ENCODE assay signal across 8 cellular contexts in the genomic region with DNA sequence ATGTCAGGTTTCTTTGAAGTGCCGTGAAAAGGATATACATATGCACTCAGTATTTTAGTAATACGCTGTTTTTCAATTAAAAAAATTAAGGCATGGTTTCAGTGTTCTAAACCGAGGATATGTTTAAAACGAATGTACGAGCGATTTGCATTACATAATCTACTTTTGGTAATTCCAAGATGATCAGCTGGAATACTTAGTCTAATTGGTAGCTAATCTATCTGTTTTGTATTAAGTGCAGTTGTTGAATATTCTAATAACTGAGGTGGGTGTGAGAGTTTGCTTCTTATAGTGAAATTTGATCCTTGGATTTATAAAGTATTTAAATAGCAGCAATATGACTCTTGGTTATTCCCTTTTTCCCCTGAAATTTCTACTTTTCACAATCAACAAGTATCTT. TPM values are rescaled to one million over a fixed set of nuclear protein-coding genes. Genes with fewer than 3 reads are reported as not detected.
A peak's percentile ranks its signal among the peaks of the same experiment; 100 is the strongest.
DNase-seq lines count a peak whose midpoint lies in the region; ATAC-seq and TF ChIP-seq lines count a peak whose summit lies in the region.

No MANE protein-coding gene starts in this region.

- H3K4me2 ChIP-seq in BLaER1 = peak overlapping the region; percentile 70
- H3K4me2 ChIP-seq in Loucy (ENCODE audit: low read depth, low read length, poor library complexity, severe bottlenecking) = peak overlapping the region; percentile 94

- H3K27me3 ChIP-seq in BLaER1 (no peaks in the 10 kb centered on the region), Loucy (ENCODE audit: insufficient read depth, low read length, poor library complexity, severe bottlenecking) (no peaks in the 10 kb centered on the region), dorsolateral prefrontal cortex (no peaks in the 10 kb centered on the region)

- peak overlapping the region; percentile 87; the same call in 1 of the 2 replicates for H3K27ac ChIP-seq in BLaER1
- H3K27ac ChIP-seq in dorsolateral prefrontal cortex = peak overlapping the region in 1 of 59 donors; percentile 91

- H3K4me3 ChIP-seq in BLaER1 (peak overlapping the region; percentile 86), Loucy (ENCODE audit: low read length, poor library complexity, severe bottlenecking) (peak overlapping the region; percentile 96), dorsolateral prefrontal cortex (peak overlapping the region; percentile 47 to 94 (median 80))

- peaks cover 16% of the 10 kb centered on the region for H3F3A ChIP-seq in Loucy (ENCODE audit: low read depth)

- TF ChIP-seq CTCF in Loucy (conservative IDR thresholded peaks at IDR 0.05; ENCODE audit: low read length) (no peak), dorsolateral prefrontal cortex (IDR thresholded peaks at IDR 0.05 in 54 of 56, conservative IDR thresholded peaks at IDR 0.05 in 2 of 56; ENCODE audit: low read depth in 1 of 56, partially characterized antibody in 56 of 56) (no peak), natural killer cell (IDR thresholded peaks at IDR 0.05) (no peak)

- ATAC-seq in natural killer cell = no peak
- ATAC-seq in HG03139 (IDR thresholded peaks at IDR 0.05; ENCODE audit: unreplicated experiment) = no peak

- no peaks in the 10 kb centered on the region for H3K9me2 ChIP-seq in Loucy (replicated peaks; ENCODE audit: low read depth, low read length)

- peaks cover 58% of the 10 kb centered on the region for H3K79me2 ChIP-seq in Loucy (ENCODE audit: insufficient read depth, low read length)

- H2AFZ ChIP-seq in Loucy (ENCODE audit: low read length) = no peak overlapping the region

- H3K36me3 ChIP-seq in BLaER1 = no peaks in the 10 kb centered on the region
- H3K36me3 ChIP-seq in Loucy (ENCODE audit: insufficient read depth, low read length) = no peaks in the 10 kb centered on the region

- peaks cover 53% of the 10 kb centered on the region for H4K20me1 ChIP-seq in BLaER1
- H4K20me1 ChIP-seq in Loucy (ENCODE audit: insufficient read depth, low read length, poor library complexity, severe bottlenecking) = peaks cover 56% of the 10 kb centered on the region

- intact Hi-C loops in dorsolateral prefrontal cortex (cut with DNase I) (loop anchor here (5.0 to 10.0 kb wide), 2 partner anchors 111 to 268 kb away; a partner anchor contains a TSS), natural killer cell (cut with micrococcal nuclease) (loop anchor here (10.0 kb wide), 1 partner anchor 378 kb away; no protein-coding TSS in a partner anchor)

- H3K4me1 Mint-ChIP-seq in natural killer cell = peaks cover 46 to 58% of the 10 kb centered on the region in 2 donors

- peaks cover 3% of the 10 kb centered on the region; the same call in 1 of the 2 replicates for H3K9me3 ChIP-seq in BLaER1
- no peaks in the 10 kb centered on the region for H3K9me3 ChIP-seq in Loucy (ENCODE audit: insufficient read depth, low read depth, low read length)

- no peak for DNase-seq in dorsolateral prefrontal cortex
- no peak for DNase-seq in natural killer cell
- no peak for DNase-seq in central memory CD4-positive, alpha-beta T cell
- no peak for DNase-seq in SKM-1 (lab: John Stamatoyannopoulos, UW; ENCODE audit: unreplicated experiment)
- DNase-seq in SHP77 (lab: John Stamatoyannopoulos, UW) = no peak

- H3K27ac Mint-ChIP-seq in natural killer cell = peak overlapping the region; percentile 80 to 93

- H3K9ac ChIP-seq in BLaER1 (peak overlapping the region; percentile 91), Loucy (ENCODE audit: low read depth, low read length, poor library complexity, severe bottlenecking) (peak overlapping the region; percentile 87)

- H3K36me3 Mint-ChIP-seq in natural killer cell = no peaks in the 10 kb centered on the region

- H3K4me1 ChIP-seq in BLaER1 = peaks cover 21% of the 10 kb centered on the region
- H3K4me1 ChIP-seq in Loucy (ENCODE audit: insufficient read depth, low read length, poor library complexity, severe bottlenecking) = peaks cover 47% of the 10 kb centered on the region

- H3K4me3 Mint-ChIP-seq in natural killer cell = peak overlapping the region; percentile 94

- no peaks in the 10 kb centered on the region for H3K9me3 Mint-ChIP-seq in natural killer cell

- no peaks in the 10 kb centered on the region for H3K27me3 Mint-ChIP-seq in natural killer cell (ENCODE audit: low read depth in 2 of 2)

RNA-seq across cellular contexts. Expression of a gene that starts 1.3 kb away (rescaled TPM):
- total RNA-seq in dorsolateral prefrontal cortex = 10 to 100 TPM in 119 of 120 experiments, 1 to 10 TPM in 1; 9.8 to 31.1 (median 18.9) TPM
- total RNA-seq in natural killer cell = 10 to 100 TPM; 14.0 to 21.9 (median 19.5) TPM
